Comparison of ENCODE assay signal across 8 cellular contexts in genomic region chr18:47260138-47260923, GRCh38. TPM values are rescaled to one million over a fixed set of nuclear protein-coding genes. Genes with fewer than 3 reads are reported as not detected.
A peak's percentile ranks its signal among the peaks of the same experiment; 100 is the strongest.
DNase-seq lines count a peak whose midpoint lies in the region; ATAC-seq and TF ChIP-seq lines count a peak whose summit lies in the region.

No MANE protein-coding gene starts in this region.

- peaks cover 35% of the 10 kb centered on the region for H3K4me1 Mint-ChIP-seq in GM23338
- peaks cover 8% of the 10 kb centered on the region for H3K4me1 Mint-ChIP-seq in nephron progenitor cell

- H3K4me3 ChIP-seq in GM23338 (peak overlapping the region; percentile 91), NT2/D1 (ENCODE audit: insufficient read length, low read depth) (peak overlapping the region; percentile 21), epithelial cell of esophagus (ENCODE audit: low read length) (no peak overlapping the region), Peyer's patch (no peak overlapping the region)

- ATAC-seq in GM23338 (peak; percentile 51), HG03159 (IDR thresholded peaks at IDR 0.05; ENCODE audit: unreplicated experiment) (no peak), GM18505 (IDR thresholded peaks at IDR 0.05; ENCODE audit: unreplicated experiment) (no peak)

- peaks cover 97% of the 10 kb centered on the region for H3K27me3 Mint-ChIP-seq in GM23338 (ENCODE audit: insufficient read depth, low read depth, poor library complexity)
- H3K27me3 Mint-ChIP-seq in nephron progenitor cell (ENCODE audit: low read depth, poor library complexity): peaks cover 100% of the 10 kb centered on the region

- H3K79me2 ChIP-seq in GM23338 (replicated peaks; ENCODE audit: insufficient read depth): no peaks in the 10 kb centered on the region

- H3K36me3 Mint-ChIP-seq in GM23338 (ENCODE audit: low read depth) (no peaks in the 10 kb centered on the region), nephron progenitor cell (ENCODE audit: low read depth) (no peaks in the 10 kb centered on the region)

- H3K9me3 Mint-ChIP-seq in GM23338: peaks cover 6% of the 10 kb centered on the region; the same call in 1 of the 3 replicates
- peaks cover 18% of the 10 kb centered on the region for H3K9me3 Mint-ChIP-seq in nephron progenitor cell

- DNase-seq in GM23338 (ENCODE audit: low spot score) (peak; percentile 94), NT2/D1 (ENCODE audit: low read depth, low spot score) (no peak), epithelial cell of esophagus (ENCODE audit: low read depth) (peak; percentile 66), nephron progenitor cell (peak; percentile 95), Peyer's patch (no peak)
- no peak for DNase-seq in stimulated activated CD4-positive, alpha-beta T cell treated with anti-CD3 and anti-CD28 coated beads, Interleukin-4, amount 100 ng/mL, for 4 hours

- no peak overlapping the region for H3K27ac ChIP-seq in GM23338 (ENCODE audit: low read depth)
- no peak overlapping the region for H3K27ac ChIP-seq in Peyer's patch

- no peaks in the 10 kb centered on the region for H3K9me3 ChIP-seq in NT2/D1 (ENCODE audit: insufficient read depth, low read length)
- peaks cover 0 to 3% (median 0%) of the 10 kb centered on the region in 4 donors for H3K9me3 ChIP-seq in Peyer's patch

- H3K4me3 Mint-ChIP-seq in GM23338 (peak overlapping the region; percentile 47), nephron progenitor cell (no peak overlapping the region)

- H3K4me1 ChIP-seq in GM23338 (ENCODE audit: insufficient read depth): peaks cover 75% of the 10 kb centered on the region
- H3K4me1 ChIP-seq in NT2/D1 (ENCODE audit: insufficient read depth, insufficient read length): peaks cover 4% of the 10 kb centered on the region
- H3K4me1 ChIP-seq in Peyer's patch: no peaks in the 10 kb centered on the region

- peaks cover 20% of the 10 kb centered on the region for H3F3A ChIP-seq in GM23338 (replicated peaks; ENCODE audit: low read depth)

- no peak for TF ChIP-seq POLR2A in Peyer's patch (IDR thresholded peaks at IDR 0.05)
- no peak for TF ChIP-seq POLR2A in GM18505 (IDR thresholded peaks at IDR 0.05; ENCODE audit: borderline replicate concordance, extremely low read depth, insufficient read depth, insufficient read length)

- H3K27me3 ChIP-seq in GM23338 (ENCODE audit: insufficient read depth) (peaks cover 100% of the 10 kb centered on the region), NT2/D1 (ENCODE audit: insufficient read depth, insufficient read length) (peaks cover 99% of the 10 kb centered on the region), Peyer's patch (peaks cover 0 to 36% of the 10 kb centered on the region in 2 donors)

- H4K20me1 ChIP-seq in GM23338 (replicated peaks; ENCODE audit: insufficient read depth): peaks cover 13% of the 10 kb centered on the region

- H3K36me3 ChIP-seq in GM23338 (ENCODE audit: insufficient read depth) (no peaks in the 10 kb centered on the region), NT2/D1 (ENCODE audit: insufficient read depth, insufficient read length, low read length) (no peaks in the 10 kb centered on the region), Peyer's patch (no peaks in the 10 kb centered on the region)

- H3K27ac Mint-ChIP-seq in GM23338 (no peak overlapping the region), nephron progenitor cell (no peak overlapping the region)

- 0 out of 4 replicates have a peak, but pooled peaks of 1 of the 2 experiments have one; percentile 5 for TF ChIP-seq CTCF in GM23338 (conservative IDR thresholded peaks at IDR 0.05; ENCODE audit: low read depth in 2 of 2)
- no peak for TF ChIP-seq CTCF in epithelial cell of esophagus (IDR thresholded peaks at IDR 0.05; ENCODE audit: insufficient read depth, low read depth, low read length, missing control alignments)
- no peak for TF ChIP-seq CTCF in nephron progenitor cell (IDR thresholded peaks at IDR 0.05)
- TF ChIP-seq CTCF in Peyer's patch (IDR thresholded peaks at IDR 0.05): no peak

- no peak overlapping the region for H3K9ac ChIP-seq in NT2/D1 (ENCODE audit: insufficient read length, low read depth)

- peak overlapping the region; percentile 95 for H3K4me2 ChIP-seq in GM23338

- no peaks in the 10 kb centered on the region for H3K9me2 ChIP-seq in GM23338 (ENCODE audit: insufficient read depth)

- H2AFZ ChIP-seq in GM23338: no peak overlapping the region

TF ChIP-seq in GM23338, 12 proteins besides CTCF, POLR2A, EP300 and RAD21 (continues in another document):
- TF ChIP-seq ZNF462 (CRISPR knock-in tag; IDR thresholded peaks at IDR 0.05): no peak
- no peak for TF ChIP-seq ETS1 (IDR thresholded peaks at IDR 0.05)
- TF ChIP-seq STAT1 (IDR thresholded peaks at IDR 0.05; ENCODE audit: unreplicated experiment): no peak
- peak; percentile 80 for TF ChIP-seq EZH2 (IDR thresholded peaks at IDR 0.05; ENCODE audit: low read depth, unreplicated experiment)
- TF ChIP-seq POLR2AphosphoS5 (IDR thresholded peaks at IDR 0.05; ENCODE audit: low read depth): no peak

RNA-seq across cellular contexts. Expression of gene SKOR2, which starts 8.9 kb away (rescaled TPM):
- total RNA-seq in GM23338 (2014; rRNA removed; shearing (Covaris generic)): 0.42 TPM in 1 of 2 replicates, not detected in the other
- polyA plus RNA-seq in GM23338 (2016; fragmentation: Nextera tagmentation; extraction: Ambion mirVana): 0.10 TPM in 1 of 2 replicates, not detected in the other
- not detected for total RNA-seq in Peyer's patch

Comparison
In these comparisons a context has a peak if more than half of its experiments do, and no peak if none do; other contexts are left out.
1. DNase-seq: peak in GM23338 (single experiment), epithelial cell of esophagus (single experiment) and nephron progenitor cell (single experiment); none in NT2/D1 (single experiment), Peyer's patch (0 of 3) and stimulated activated CD4-positive, alpha-beta T cell treated with anti-CD3 and anti-CD28 coated beads, Interleukin-4, amount 100 ng/mL, for 4 hours (0 of 2).
2. H3K4me3 ChIP-seq: peak in GM23338 (single experiment) and NT2/D1 (single experiment); none in epithelial cell of esophagus (single experiment) and Peyer's patch (0 of 4).